In genomic region chr9:113446323-113446740, GRCh38 we compare ENCODE assay signal across 8 cellular contexts. TPM values are rescaled to one million over a fixed set of nuclear protein-coding genes. Genes with fewer than 3 reads are reported as not detected.
DNase-seq lines count a peak whose midpoint lies in the region; ATAC-seq and TF ChIP-seq lines count a peak whose summit lies in the region.

No MANE protein-coding gene starts in this region.

- H3K4me3 Mint-ChIP-seq in CD4-positive, CD25-positive, alpha-beta regulatory T cell, result no peak overlapping the region

- no peaks in the 10 kb centered on the region for H3K27me3 ChIP-seq in CD4-positive, CD25-positive, alpha-beta regulatory T cell (ENCODE audit: control insufficient read depth, insufficient read depth, low read length)
- H3K27me3 ChIP-seq in left lung (no peaks in the 10 kb centered on the region), upper lobe of right lung (no peaks in the 10 kb centered on the region)

- ATAC-seq in CD4-positive, CD25-positive, alpha-beta regulatory T cell (ENCODE audit: low read depth in 2 of 2), result no peak
- ATAC-seq in GM18511 (IDR thresholded peaks at IDR 0.05; ENCODE audit: unreplicated experiment) (peak; percentile 54), left lung (peak; percentile 76), upper lobe of right lung (peak; percentile 67), GM19452 (IDR thresholded peaks at IDR 0.05; ENCODE audit: unreplicated experiment) (no peak), HG03439 (IDR thresholded peaks at IDR 0.05; ENCODE audit: unreplicated experiment) (no peak)

- no peak overlapping the region for H3K27ac Mint-ChIP-seq in CD4-positive, CD25-positive, alpha-beta regulatory T cell

- H3K4me1 Mint-ChIP-seq in CD4-positive, CD25-positive, alpha-beta regulatory T cell, result no peaks in the 10 kb centered on the region

- no peaks in the 10 kb centered on the region for H3K36me3 ChIP-seq in CD4-positive, CD25-positive, alpha-beta regulatory T cell (ENCODE audit: control insufficient read depth, insufficient read depth, low read length)
- no peaks in the 10 kb centered on the region for H3K36me3 ChIP-seq in left lung
- no peaks in the 10 kb centered on the region for H3K36me3 ChIP-seq in upper lobe of right lung

- H3K4me3 ChIP-seq in CD4-positive, CD25-positive, alpha-beta regulatory T cell (ENCODE audit: low read depth, low read length), result no peak overlapping the region
- H3K4me3 ChIP-seq in choroid plexus epithelial cell (ENCODE audit: low read depth, low read length) (no peak overlapping the region), left lung (no peak overlapping the region), upper lobe of right lung (no peak overlapping the region)

- H3K27ac ChIP-seq in CD4-positive, CD25-positive, alpha-beta regulatory T cell (ENCODE audit: insufficient read depth, low read length, poor library complexity, severe bottlenecking), result no peak overlapping the region
- H3K27ac ChIP-seq in left lung (no peak overlapping the region), upper lobe of right lung (no peak overlapping the region)

- H3K4me1 ChIP-seq in CD4-positive, CD25-positive, alpha-beta regulatory T cell (ENCODE audit: control insufficient read depth, insufficient read depth, low read length, poor library complexity, severe bottlenecking), result no peaks in the 10 kb centered on the region
- H3K4me1 ChIP-seq in left lung (no peaks in the 10 kb centered on the region), upper lobe of right lung (no peaks in the 10 kb centered on the region)

- intact Hi-C loops in left lung (cut with DNase I), result loop anchor here in 1 of 2 donors (5.0 kb wide), 2 partner anchors 136 to 211 kb away; no protein-coding TSS in a partner anchor
- intact Hi-C loops in upper lobe of right lung (cut with DNase I), result loop anchor here (5.0 kb wide), 2 partner anchors 141 to 211 kb away; no protein-coding TSS in a partner anchor

- DNase-seq in CD4-positive, CD25-positive, alpha-beta regulatory T cell, result peak in 2 of 3 donors; percentile 49 to 51
- DNase-seq in NCI-H69 (lab: John Stamatoyannopoulos, UW), result peak; percentile 70
- peak; percentile 67 for DNase-seq in choroid plexus epithelial cell (ENCODE audit: low read depth)
- no peak for DNase-seq in left lung
- no peak for DNase-seq in upper lobe of right lung

- TF ChIP-seq CTCF in choroid plexus epithelial cell (conservative IDR thresholded peaks at IDR 0.05; ENCODE audit: low read depth, low read length), result peak; percentile 53
- peak; percentile 38 to 57 for TF ChIP-seq CTCF in left lung (IDR thresholded peaks at IDR 0.05)
- peak; percentile 78 for TF ChIP-seq CTCF in upper lobe of right lung (IDR thresholded peaks at IDR 0.05)

- no peaks in the 10 kb centered on the region for H3K9me3 Mint-ChIP-seq in CD4-positive, CD25-positive, alpha-beta regulatory T cell

- H3K9me3 ChIP-seq in CD4-positive, CD25-positive, alpha-beta regulatory T cell (ENCODE audit: control insufficient read depth in 2 of 2, low read length in 2 of 2), result no peaks in the 10 kb centered on the region
- H3K9me3 ChIP-seq in left lung (no peaks in the 10 kb centered on the region), upper lobe of right lung (no peaks in the 10 kb centered on the region)

- no peaks in the 10 kb centered on the region for H3K27me3 Mint-ChIP-seq in CD4-positive, CD25-positive, alpha-beta regulatory T cell

- H3K36me3 Mint-ChIP-seq in CD4-positive, CD25-positive, alpha-beta regulatory T cell, result no peaks in the 10 kb centered on the region

RNA-seq across cellular contexts. Expression of gene RGS3, which starts 17.2 kb away (rescaled TPM):
- 12.6 TPM for total RNA-seq in CD4-positive, CD25-positive, alpha-beta regulatory T cell
- 10 to 100 TPM in 3 of 4 donors, 1 to 10 TPM in 1; 8.5 to 15.5 (median 11.3) TPM for polyA plus RNA-seq in CD4-positive, CD25-positive, alpha-beta regulatory T cell
- 10 to 100 TPM; 77.8 to 96.9 TPM for total RNA-seq in left lung
- total RNA-seq in upper lobe of right lung, result 71.1 TPM

RNA-seq across cellular contexts. Expression of gene C9orf43, which starts 35.8 kb away (rescaled TPM):
- total RNA-seq in CD4-positive, CD25-positive, alpha-beta regulatory T cell, result 0.35 TPM
- under 1 TPM in 3 of 4 donors, not detected in 1; 0.12 to 0.48 (median 0.23) TPM for polyA plus RNA-seq in CD4-positive, CD25-positive, alpha-beta regulatory T cell
- total RNA-seq in left lung, result under 1 TPM; 0.47 to 0.73 TPM
- total RNA-seq in upper lobe of right lung, result not detected

RNA-seq across cellular contexts. Expression of gene POLE3, which starts 35.9 kb away (rescaled TPM):
- total RNA-seq in CD4-positive, CD25-positive, alpha-beta regulatory T cell, result 58.0 TPM
- 100 to 1,000 TPM; 114 to 160 (median 137) TPM for polyA plus RNA-seq in CD4-positive, CD25-positive, alpha-beta regulatory T cell
- total RNA-seq in left lung (10 to 100 TPM; 24.1 to 43.3 TPM), upper lobe of right lung (31.0 TPM)

RNA-seq across cellular contexts. Expression of gene ALAD, which starts 45.2 kb away (rescaled TPM):
- total RNA-seq in CD4-positive, CD25-positive, alpha-beta regulatory T cell, result 27.8 TPM
- 10 to 100 TPM; 20.3 to 22.4 (median 21.8) TPM for polyA plus RNA-seq in CD4-positive, CD25-positive, alpha-beta regulatory T cell
- total RNA-seq in left lung (10 to 100 TPM; 36.8 to 48.7 TPM), upper lobe of right lung (37.7 TPM)

Comparison
In these comparisons a context has a peak if more than half of its experiments do, and no peak if none do; other contexts are left out.
1. ATAC-seq: peak in GM18511 (single experiment), left lung (single experiment) and upper lobe of right lung (single experiment); none in CD4-positive, CD25-positive, alpha-beta regulatory T cell (0 of 2), GM19452 (single experiment) and HG03439 (single experiment).
2. DNase-seq: peak in CD4-positive, CD25-positive, alpha-beta regulatory T cell (2 of 3), NCI-H69 (single experiment) and choroid plexus epithelial cell (single experiment); none in left lung (0 of 2) and upper lobe of right lung (single experiment).
3. Peak in every context shown above with its lines, with median percentiles within 50 percentile points of each other: CTCF ChIP-seq.